In genomic region chr12:116057356-116057755, GRCh38 we compare ENCODE assay signal across 21 cellular contexts.
"Had no signal": no experiment of that assay in that cellular context is flagged by ENCODE, and none has a peak within 500 bp of the region (broad histone marks: within the 10 kb centered on the region; RNA-seq: fewer than 3 reads in every experiment).

No MANE protein-coding gene starts in this region.

- H3K9me3 ChIP-seq: left ventricle myocardium inferior, psoas muscle, right lobe of liver, suprapubic skin, thoracic aorta, tibial artery, upper lobe of right lung had no signal

- H3K9ac ChIP-seq: parathyroid adenoma had no signal

- H3K4me2 ChIP-seq: smooth muscle cell had no signal

- FAIRE-seq: islet of Langerhans, kidney, urothelium cell line had no signal

- H2AFZ ChIP-seq: parathyroid adenoma had no signal

- DNase-seq: hypothalamus; immature natural killer cell; kidney; left ventricle myocardium inferior; naive thymus-derived CD8-positive, alpha-beta T cell; occipital lobe; psoas muscle; right lobe of liver; stimulated activated CD4-positive, alpha-beta T cell treated with anti-CD3 and anti-CD28 coated beads, Interleukin-1b, Interleukin-23, amount 100 ng/mL, for 48 hours; stimulated activated CD4-positive, alpha-beta T cell treated with anti-CD3 and anti-CD28 coated beads, Interleukin-4, amount 100 ng/mL, for 1 hour; stimulated activated naive B cell treated with anti-CD40 and anti-IgM and Interleukin-4, amounts not matched to agents 10 μg/mL and 1 μg/mL and 100 μg/mL, for 72 hours; stimulated activated naive CD8-positive, alpha-beta T cell treated with anti-CD3 and anti-CD28 coated beads, Interleukin-15, Interleukin-2, amounts not matched to agents 100 U/mL and 50 U/mL, for 24 hours; tibial artery; trophoblast cell; upper lobe of right lung had no signal

- H3K36me3 ChIP-seq: left ventricle myocardium inferior, right lobe of liver, suprapubic skin, thoracic aorta, tibial artery, upper lobe of right lung had no signal

- H3K4me3 ChIP-seq: left ventricle myocardium inferior, psoas muscle, right lobe of liver, smooth muscle cell, suprapubic skin, thoracic aorta, tibial artery, upper lobe of right lung had no signal

- H3K27ac ChIP-seq: left ventricle myocardium inferior, parathyroid adenoma, psoas muscle, right lobe of liver, suprapubic skin, thoracic aorta, tibial artery, upper lobe of right lung had no signal

- ATAC-seq: naive thymus-derived CD8-positive, alpha-beta T cell; psoas muscle; right lobe of liver; stimulated activated naive B cell treated with anti-CD40 and anti-IgM and Interleukin-4, amounts not matched to agents 10 μg/mL and 1 μg/mL and 100 μg/mL, for 72 hours; stimulated activated naive CD8-positive, alpha-beta T cell treated with anti-CD3 and anti-CD28 coated beads, Interleukin-15, Interleukin-2, amounts not matched to agents 100 U/mL and 50 U/mL, for 24 hours; upper lobe of right lung had no signal

- H3K27me3 ChIP-seq: right lobe of liver, suprapubic skin, tibial artery, upper lobe of right lung had no signal
